28 cellular contexts compared by ENCODE assay signal in the genomic region with DNA sequence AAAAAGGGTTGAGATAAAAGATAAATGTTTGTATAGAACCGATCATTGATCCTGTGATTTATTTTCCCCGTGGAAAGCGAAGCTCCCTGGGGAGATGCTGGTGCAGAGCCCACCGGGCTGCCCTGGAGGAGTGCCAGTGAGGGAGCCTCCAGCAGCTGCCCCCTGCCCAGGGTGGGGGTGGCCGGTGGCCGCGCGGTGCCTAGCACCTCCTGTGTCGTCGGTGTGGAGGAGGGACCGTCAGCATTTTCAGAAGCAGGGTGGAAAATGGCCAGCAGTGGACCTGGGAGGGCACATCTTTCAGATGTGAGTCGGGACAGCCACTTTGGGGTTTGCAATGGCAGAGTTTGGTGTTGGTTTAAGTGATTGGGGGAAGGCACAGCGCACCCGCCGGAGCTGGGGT.
"Had no signal": no experiment of that assay in that cellular context is flagged by ENCODE, and none has a peak within 500 bp of the region (broad histone marks: within the 10 kb centered on the region; RNA-seq: fewer than 3 reads in every experiment).

No MANE protein-coding gene starts in this region.

- H3K36me3 ChIP-seq: stomach, suprapubic skin, thoracic aorta, thyroid gland, tibial artery, tibial nerve, transverse colon, upper lobe of left lung, upper lobe of right lung, uterus, vagina had no signal

- H3K27ac Mint-ChIP-seq: stimulated activated effector memory CD8-positive, alpha-beta T cell treated with anti-CD3 and anti-CD28 coated beads, Interleukin-12 subunit alpha, Interleukin-12 subunit beta, amount 100 ng/mL, for 72 hours; stimulated activated memory B cell treated with anti-CD40 and anti-IgM and Interleukin-4, amounts not matched to agents 10 μg/mL and 1 μg/mL and 100 μg/mL, for 72 hours; stimulated activated naive B cell treated with anti-CD40 and anti-IgM and Interleukin-4, amounts not matched to agents 10 μg/mL and 1 μg/mL and 100 μg/mL, for 72 hours; stimulated activated naive CD8-positive, alpha-beta T cell treated with anti-CD3 and anti-CD28 coated beads, Interleukin-15, amount 100 ng/mL, for 72 hours; stimulated activated naive CD8-positive, alpha-beta T cell treated with anti-CD3 and anti-CD28 coated beads, Interleukin-15, Interleukin-2, amounts not matched to agents 100 ng/mL and 50 ng/mL, for 24 hours; type B pancreatic cell had no signal

- H3K27me3 ChIP-seq: testis, thyroid gland, tibial artery, tibial nerve, upper lobe of left lung, upper lobe of right lung, uterus, vagina had no signal

- H3K27ac ChIP-seq: stomach, suprapubic skin, testis, thoracic aorta, thyroid gland, tibial artery, tibial nerve, transverse colon, upper lobe of left lung, upper lobe of right lung, uterus, vagina had no signal

- H3K4me1 ChIP-seq: suprapubic skin, testis, transverse colon, uterus, vagina had no signal

- H3K27me3 Mint-ChIP-seq: stimulated activated naive B cell treated with anti-CD40 and anti-IgM and Interleukin-4, amounts not matched to agents 10 μg/mL and 1 μg/mL and 100 μg/mL, for 72 hours; stimulated activated naive CD8-positive, alpha-beta T cell treated with anti-CD3 and anti-CD28 coated beads, Interleukin-15, Interleukin-2, amounts not matched to agents 100 ng/mL and 50 ng/mL, for 24 hours had no signal

- DNase-seq: stimulated activated CD4-positive, alpha-beta T cell treated with anti-CD3 and anti-CD28 coated beads, Interleukin-2, amount 100 ng/mL, for 48 hours; stimulated activated CD4-positive, alpha-beta T cell treated with anti-CD3 and anti-CD28 coated beads, Interleukin-4, amount 100 ng/mL, for 1 hour; stimulated activated CD4-positive, alpha-beta T cell treated with anti-CD3 and anti-CD28 coated beads, Interleukin-4, amount 100 ng/mL, for 24 hours; stimulated activated CD4-positive, alpha-beta T cell treated with anti-CD3 and anti-CD28 coated beads, Interleukin-4, amount 100 ng/mL, for 4 hours; stimulated activated CD8-positive, alpha-beta memory T cell treated with anti-CD3 and anti-CD28 coated beads, Interleukin-4, amount 100 ng/mL, for 48 hours; stimulated activated naive B cell treated with anti-CD40 and anti-IgM and Interleukin-4, amounts not matched to agents 10 μg/mL and 1 μg/mL and 100 μg/mL, for 72 hours; stimulated activated naive CD4-positive, alpha-beta T cell; stimulated activated naive CD4-positive, alpha-beta T cell treated with Interleukin-2 at 50 U/mL for 16 hours; stimulated activated naive CD8-positive, alpha-beta T cell treated with anti-CD3 and anti-CD28 coated beads, Interleukin-15, amount 100 ng/mL, for 72 hours; stimulated activated naive CD8-positive, alpha-beta T cell treated with anti-CD3 and anti-CD28 coated beads, Interleukin-15, Interleukin-2, amounts not matched to agents 100 U/mL and 50 U/mL, for 24 hours; stomach; substantia nigra; testis; thyroid gland; tibial artery; transverse colon; trophoblast cell; upper lobe of right lung; uterus had no signal

- ATAC-seq: stimulated activated effector memory CD8-positive, alpha-beta T cell treated with anti-CD3 and anti-CD28 coated beads, Interleukin-12 subunit alpha, Interleukin-12 subunit beta, amount 100 ng/mL, for 72 hours; stimulated activated memory B cell treated with anti-CD40 and anti-IgM and Interleukin-4, amounts not matched to agents 10 μg/mL and 1 μg/mL and 100 μg/mL, for 72 hours; stimulated activated naive B cell treated with anti-CD40 and anti-IgM and Interleukin-4, amounts not matched to agents 10 μg/mL and 1 μg/mL and 100 μg/mL, for 72 hours; stimulated activated naive CD8-positive, alpha-beta T cell treated with anti-CD3 and anti-CD28 coated beads, Interleukin-15, amount 100 ng/mL, for 72 hours; stimulated activated naive CD8-positive, alpha-beta T cell treated with anti-CD3 and anti-CD28 coated beads, Interleukin-15, Interleukin-2, amounts not matched to agents 100 U/mL and 50 U/mL, for 24 hours; upper lobe of right lung had no signal

- H3K4me3 Mint-ChIP-seq: stimulated activated effector memory CD8-positive, alpha-beta T cell treated with anti-CD3 and anti-CD28 coated beads, Interleukin-12 subunit alpha, Interleukin-12 subunit beta, amount 100 ng/mL, for 72 hours; stimulated activated memory B cell treated with anti-CD40 and anti-IgM and Interleukin-4, amounts not matched to agents 10 μg/mL and 1 μg/mL and 100 μg/mL, for 72 hours; stimulated activated naive B cell treated with anti-CD40 and anti-IgM and Interleukin-4, amounts not matched to agents 10 μg/mL and 1 μg/mL and 100 μg/mL, for 72 hours; stimulated activated naive CD8-positive, alpha-beta T cell treated with anti-CD3 and anti-CD28 coated beads, Interleukin-15, amount 100 ng/mL, for 72 hours; stimulated activated naive CD8-positive, alpha-beta T cell treated with anti-CD3 and anti-CD28 coated beads, Interleukin-15, Interleukin-2, amounts not matched to agents 100 ng/mL and 50 ng/mL, for 24 hours; type B pancreatic cell had no signal

- H3K9me3 ChIP-seq: stomach, suprapubic skin, testis, thoracic aorta, thyroid gland, tibial artery, tibial nerve, transverse colon, upper lobe of left lung, upper lobe of right lung, uterus, vagina had no signal

- H3K36me3 Mint-ChIP-seq: stimulated activated effector memory CD8-positive, alpha-beta T cell treated with anti-CD3 and anti-CD28 coated beads, Interleukin-12 subunit alpha, Interleukin-12 subunit beta, amount 100 ng/mL, for 72 hours; stimulated activated memory B cell treated with anti-CD40 and anti-IgM and Interleukin-4, amounts not matched to agents 10 μg/mL and 1 μg/mL and 100 μg/mL, for 72 hours; stimulated activated naive B cell treated with anti-CD40 and anti-IgM and Interleukin-4, amounts not matched to agents 10 μg/mL and 1 μg/mL and 100 μg/mL, for 72 hours; type B pancreatic cell had no signal

- H3K4me1 Mint-ChIP-seq: stimulated activated effector memory CD8-positive, alpha-beta T cell treated with anti-CD3 and anti-CD28 coated beads, Interleukin-12 subunit alpha, Interleukin-12 subunit beta, amount 100 ng/mL, for 72 hours; stimulated activated memory B cell treated with anti-CD40 and anti-IgM and Interleukin-4, amounts not matched to agents 10 μg/mL and 1 μg/mL and 100 μg/mL, for 72 hours; stimulated activated naive B cell treated with anti-CD40 and anti-IgM and Interleukin-4, amounts not matched to agents 10 μg/mL and 1 μg/mL and 100 μg/mL, for 72 hours; stimulated activated naive CD8-positive, alpha-beta T cell treated with anti-CD3 and anti-CD28 coated beads, Interleukin-15, amount 100 ng/mL, for 72 hours had no signal

- H3K9me3 Mint-ChIP-seq: stimulated activated effector memory CD8-positive, alpha-beta T cell treated with anti-CD3 and anti-CD28 coated beads, Interleukin-12 subunit alpha, Interleukin-12 subunit beta, amount 100 ng/mL, for 72 hours; stimulated activated memory B cell treated with anti-CD40 and anti-IgM and Interleukin-4, amounts not matched to agents 10 μg/mL and 1 μg/mL and 100 μg/mL, for 72 hours; stimulated activated naive B cell treated with anti-CD40 and anti-IgM and Interleukin-4, amounts not matched to agents 10 μg/mL and 1 μg/mL and 100 μg/mL, for 72 hours; stimulated activated naive CD8-positive, alpha-beta T cell treated with anti-CD3 and anti-CD28 coated beads, Interleukin-15, amount 100 ng/mL, for 72 hours; stimulated activated naive CD8-positive, alpha-beta T cell treated with anti-CD3 and anti-CD28 coated beads, Interleukin-15, Interleukin-2, amounts not matched to agents 100 ng/mL and 50 ng/mL, for 24 hours; type B pancreatic cell had no signal

- H3K4me3 ChIP-seq: stomach, suprapubic skin, testis, thoracic aorta, thyroid gland, tibial artery, tibial nerve, transverse colon, upper lobe of left lung, upper lobe of right lung, uterus, vagina had no signal
